Comparison of ENCODE assay signal across 9 cellular contexts in the genomic region with DNA sequence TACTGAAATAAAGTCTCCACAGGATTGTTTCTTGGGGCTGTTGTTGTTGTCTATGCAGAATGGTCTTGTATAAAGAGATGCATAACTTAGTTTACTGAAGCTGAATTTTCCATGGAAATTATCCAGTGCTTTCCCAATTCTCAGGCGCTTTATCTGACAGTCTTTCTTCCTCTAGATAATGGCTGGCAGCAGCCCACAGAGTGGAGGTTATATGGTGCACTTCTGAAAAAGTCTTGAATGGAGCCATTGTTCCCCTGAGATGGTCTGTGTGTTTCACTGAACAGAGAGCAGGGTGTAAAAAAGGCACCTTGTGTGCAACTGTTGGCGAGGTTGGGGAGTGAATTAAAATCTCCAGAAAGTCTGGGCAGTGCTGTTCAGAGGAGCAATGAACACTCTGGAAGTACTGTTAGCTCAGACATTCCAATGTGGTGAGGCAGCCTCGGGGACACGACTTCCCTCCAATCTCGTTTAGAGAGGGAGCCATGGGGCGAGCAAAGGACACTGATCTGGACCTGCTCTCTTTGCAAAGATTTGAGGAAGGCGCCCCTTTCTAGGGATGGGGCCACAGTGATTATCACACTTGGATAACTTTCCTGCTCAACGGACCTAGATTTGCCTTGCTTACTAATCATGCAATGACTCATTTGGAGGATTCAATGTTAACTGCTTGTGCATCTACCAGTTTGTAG. TPM values are rescaled to one million over a fixed set of nuclear protein-coding genes. Genes with fewer than 3 reads are reported as not detected.
A peak's percentile ranks its signal among the peaks of the same experiment; 100 is the strongest.
DNase-seq lines count a peak whose midpoint lies in the region; ATAC-seq, FAIRE-seq and TF ChIP-seq lines count a peak whose summit lies in the region.
"Had no signal": no experiment of that assay in that cellular context is flagged by ENCODE, and none has a peak within 500 bp of the region (broad histone marks: within the 10 kb centered on the region; RNA-seq: fewer than 3 reads in every experiment).

No MANE protein-coding gene starts in this region.

- H3K27me3 ChIP-seq in small intestine (ENCODE audit: control insufficient read depth in 2 of 2, insufficient read depth in 2 of 2, low read length in 2 of 2), result peaks cover 0 to 8% of the 10 kb centered on the region in 2 donors
- peaks cover 40% of the 10 kb centered on the region for H3K27me3 ChIP-seq in CD4-positive, alpha-beta T cell (ENCODE audit: control insufficient read depth, insufficient read depth, low read length)

- TF ChIP-seq POLR2A in GM12892 (IDR thresholded peaks at IDR 0.05; ENCODE audit: low read depth, low read length), result no peak

- no peak for TF ChIP-seq CTCF in MCF 10A (IDR thresholded peaks at IDR 0.05; ENCODE audit: unreplicated experiment)
- no peak for TF ChIP-seq CTCF in glutamatergic neuron (IDR thresholded peaks at IDR 0.05; ENCODE audit: partially characterized antibody, unreplicated experiment)
- no peak for TF ChIP-seq CTCF in CD4-positive, alpha-beta T cell (IDR thresholded peaks at IDR 0.05)

- H3K9me3 Mint-ChIP-seq in MCF 10A (ENCODE audit: unreplicated experiment), result no peaks in the 10 kb centered on the region
- peaks cover 7% of the 10 kb centered on the region for H3K9me3 Mint-ChIP-seq in glutamatergic neuron (ENCODE audit: unreplicated experiment)
- H3K9me3 Mint-ChIP-seq in CD4-positive, alpha-beta T cell, result no peaks in the 10 kb centered on the region

- H3K9me3 ChIP-seq in small intestine (ENCODE audit: control insufficient read depth, low read depth), result no peaks in the 10 kb centered on the region
- H3K9me3 ChIP-seq in CD4-positive, alpha-beta T cell (ENCODE audit: control insufficient read depth, low read length), result no peaks in the 10 kb centered on the region

- POLR2A ChIA-PET in HEK293T (lab: Yijun Ruan, JAX) (interaction anchor here (0.6 kb wide), 2 partner anchors 21 to 197 kb away, joined by 3 read pairs; no protein-coding TSS in a partner anchor), MCF 10A (lab: Yijun Ruan, JAX) (interaction anchor here (0.7 to 1.3 kb wide), 2 partner anchors 15 to 75 kb away, joined by 3 to 4 read pairs; no protein-coding TSS in a partner anchor)
- POLR2A ChIA-PET in CD4-positive, alpha-beta T cell (lab: Charles Lee), result no interaction called here

- H3K36me3 ChIP-seq in small intestine (ENCODE audit: control insufficient read depth in 2 of 2, insufficient read depth in 2 of 2, low read length in 2 of 2), result no peaks in the 10 kb centered on the region

- BruUV-seq in MCF 10A (replicated peaks; lab: Mats Ljungman, UMichigan), result no TSS peak

- H3K4me3 ChIP-seq in small intestine (ENCODE audit: low read depth in 1 of 2, low read length in 2 of 2), result no peak overlapping the region

- no peak for FAIRE-seq in small intestine (lab: Jason Lieb, UNC)
- FAIRE-seq in GM12892 (lab: Jason Lieb, UNC), result no peak

- peak overlapping the region in 1 of 2 donors; percentile 18 for H3K27ac ChIP-seq in small intestine (ENCODE audit: low read depth in 1 of 2, low read length in 1 of 2)
- no peak overlapping the region for H3K27ac ChIP-seq in CD4-positive, alpha-beta T cell (ENCODE audit: low read depth, low read length)

- peak overlapping the region; percentile 11 for H3K4me3 Mint-ChIP-seq in MCF 10A (ENCODE audit: unreplicated experiment)
- H3K4me3 Mint-ChIP-seq in glutamatergic neuron (ENCODE audit: unreplicated experiment), result no peak overlapping the region
- H3K4me3 Mint-ChIP-seq in CD4-positive, alpha-beta T cell, result no peak overlapping the region

- CTCF ChIA-PET in HEK293T (lab: Yijun Ruan, JAX) (interaction anchor here (1.0 to 1.5 kb wide), 4 partner anchors 47 to 329 kb away, joined by 3 to 5 read pairs (median 4); no protein-coding TSS in a partner anchor), MCF 10A (lab: Yijun Ruan, JAX) (interaction anchor here (0.6 to 0.8 kb wide), 3 partner anchors 14 to 1124 kb away, joined by 3 read pairs; no protein-coding TSS in a partner anchor)
- CTCF ChIA-PET in CD4-positive, alpha-beta T cell (lab: Charles Lee), result no interaction called here

- H3K4me1 Mint-ChIP-seq in MCF 10A (ENCODE audit: insufficient read depth, unreplicated experiment), result peaks cover 26% of the 10 kb centered on the region
- peaks cover 6% of the 10 kb centered on the region for H3K4me1 Mint-ChIP-seq in glutamatergic neuron (ENCODE audit: low read depth, unreplicated experiment)
- no peaks in the 10 kb centered on the region for H3K4me1 Mint-ChIP-seq in CD4-positive, alpha-beta T cell (ENCODE audit: low read depth)

- DNase-seq in HEK293T (ENCODE audit: extremely low spot score) (peak; percentile 47), MCF 10A (ENCODE audit: unreplicated experiment) (peak; percentile 52), iris pigment epithelial cell (ENCODE audit: low read depth) (peak; percentile 72), small intestine (peak; percentile 72), GM12892 (ENCODE audit: insufficient read length) (no peak), glutamatergic neuron (no peak)
- no peak for DNase-seq in CD4-positive, alpha-beta T cell
- DNase-seq: activated T-cell treated with anti-CD3 and anti-CD28 coated beads for 4 hours had no signal

- peaks cover 0 to 3% of the 10 kb centered on the region in 2 donors for H3K4me1 ChIP-seq in small intestine (ENCODE audit: control insufficient read depth in 2 of 2, insufficient read depth in 1 of 2, low read depth in 1 of 2, low read length in 1 of 2)

- intact Hi-C loops in MCF 10A (cut with micrococcal nuclease), result no loop called here
- intact Hi-C loops in CD4-positive, alpha-beta T cell (cut with DNase I, micrococcal nuclease), result no loop called here

- H3K27me3 Mint-ChIP-seq in MCF 10A (ENCODE audit: insufficient read depth, unreplicated experiment), result peaks cover 10% of the 10 kb centered on the region
- peaks cover 13% of the 10 kb centered on the region for H3K27me3 Mint-ChIP-seq in glutamatergic neuron (ENCODE audit: unreplicated experiment)
- H3K27me3 Mint-ChIP-seq in CD4-positive, alpha-beta T cell, result peaks cover 73% of the 10 kb centered on the region

- no peak for ATAC-seq in HG02938 (IDR thresholded peaks at IDR 0.05; ENCODE audit: unreplicated experiment)
- no peak for ATAC-seq in CD4-positive, alpha-beta T cell (ENCODE audit: poor library complexity)

- H3K27ac Mint-ChIP-seq in MCF 10A (ENCODE audit: low read depth, unreplicated experiment) (no peak overlapping the region), glutamatergic neuron (ENCODE audit: unreplicated experiment) (no peak overlapping the region)
- H3K27ac Mint-ChIP-seq in CD4-positive, alpha-beta T cell, result no peak overlapping the region

- WGBS in small intestine, 3 donors, result 10 to 26% (median 12%) methylated on average over 8 of the region's 8 CpGs

- H3K36me3 Mint-ChIP-seq in MCF 10A (ENCODE audit: insufficient read depth, unreplicated experiment), result no peaks in the 10 kb centered on the region
- H3K36me3 Mint-ChIP-seq in glutamatergic neuron (ENCODE audit: unreplicated experiment), result peaks cover 4% of the 10 kb centered on the region
- H3K36me3 Mint-ChIP-seq in CD4-positive, alpha-beta T cell (ENCODE audit: low read depth), result no peaks in the 10 kb centered on the region

TF ChIP-seq in HEK293T, 16 proteins besides CTCF, POLR2A, EP300 and RAD21:
- TF ChIP-seq SP1 (IDR thresholded peaks at IDR 0.05), result no peak
- no peak for TF ChIP-seq TARDBP (IDR thresholded peaks at IDR 0.05)
- no peak for TF ChIP-seq BHLHE40 (IDR thresholded peaks at IDR 0.05; ENCODE audit: borderline replicate concordance)
- no peak for TF ChIP-seq NFRKB (IDR thresholded peaks at IDR 0.05)
- no peak for TF ChIP-seq FOXA1 (IDR thresholded peaks at IDR 0.05)
- TF ChIP-seq HDGF (IDR thresholded peaks at IDR 0.05; ENCODE audit: borderline replicate concordance), result no peak
- TF ChIP-seq ARNT (IDR thresholded peaks at IDR 0.05), result no peak

RNA-seq across cellular contexts. Expression of a gene that starts 2.0 kb away (rescaled TPM):
- total RNA-seq in MCF 10A (2022) (0.22 and 0.23 TPM in 2 replicates), glutamatergic neuron (ENCODE audit: unreplicated experiment) (0.25 TPM)
- polyA plus RNA-seq in small intestine, result 1 to 10 TPM; 1.6 to 5.1 (median 2.5) TPM
- polyA plus RNA-seq in GM12892 (2012; ENCODE audit: missing spikeins), result 1.1 TPM
- under 1 TPM in 1 of 2 experiments, not detected in 1; 0.03 TPM for total RNA-seq in CD4-positive, alpha-beta T cell

Comparison
In these comparisons a context has a peak if more than half of its experiments do, and no peak if none do; other contexts are left out.
1. DNase-seq: peak in HEK293T (single experiment), MCF 10A (single experiment), iris pigment epithelial cell (single experiment) and small intestine (single experiment); none in GM12892 (single experiment), glutamatergic neuron (single experiment) and CD4-positive, alpha-beta T cell (0 of 10).